13 cellular contexts compared by ENCODE assay signal in genomic region chr9:124000784-124001444, GRCh38. TPM values are rescaled to one million over a fixed set of nuclear protein-coding genes. Genes with fewer than 3 reads are reported as not detected.
DNase-seq lines count a peak whose midpoint lies in the region; ATAC-seq and TF ChIP-seq lines count a peak whose summit lies in the region.
"Had no signal": no experiment of that assay in that cellular context is flagged by ENCODE, and none has a peak within 500 bp of the region (broad histone marks: within the 10 kb centered on the region; RNA-seq: fewer than 3 reads in every experiment).

No MANE protein-coding gene starts in this region.

- H3K4me1 ChIP-seq in iPS-15b (ENCODE audit: control insufficient read depth, insufficient read depth, low read length) = peaks cover 16% of the 10 kb centered on the region

- peaks cover 69% of the 10 kb centered on the region for H3K27me3 Mint-ChIP-seq in activated naive CD4-positive, alpha-beta T cell treated with anti-CD3 and anti-CD28 coated beads, Interleukin-2, amount 50 U/mL, for 24 hours
- peaks cover 93% of the 10 kb centered on the region for H3K27me3 Mint-ChIP-seq in activated naive CD4-positive, alpha-beta T cell treated with anti-CD3 and anti-CD28 coated beads, Interleukin-2, amount 10 ng/mL, durations not matched to agents 7 days and 5 days
- peaks cover 93% of the 10 kb centered on the region for H3K27me3 Mint-ChIP-seq in WTC11 (ENCODE audit: low read depth)
- H3K27me3 Mint-ChIP-seq in stimulated activated naive CD8-positive, alpha-beta T cell treated with anti-CD3 and anti-CD28 coated beads, Interleukin-15, amount 100 ng/mL, for 72 hours = peaks cover 92% of the 10 kb centered on the region

- H3K27me3 ChIP-seq in iPS-15b (ENCODE audit: control insufficient read depth, insufficient read depth, low read length) = peaks cover 93% of the 10 kb centered on the region

- peak overlapping the region; percentile 16 for H3K4me3 ChIP-seq in iPS-15b (ENCODE audit: low read depth, low read length)
- H3K4me3 ChIP-seq: BLaER1, testis had no signal

- H3K27ac Mint-ChIP-seq in activated naive CD4-positive, alpha-beta T cell treated with anti-CD3 and anti-CD28 coated beads, Interleukin-2, amount 50 U/mL, for 24 hours = peak overlapping the region; percentile 38
- no peak overlapping the region for H3K27ac Mint-ChIP-seq in activated naive CD4-positive, alpha-beta T cell treated with anti-CD3 and anti-CD28 coated beads, Interleukin-2, amount 10 ng/mL, durations not matched to agents 7 days and 5 days
- H3K27ac Mint-ChIP-seq in WTC11 = no peak overlapping the region
- no peak overlapping the region for H3K27ac Mint-ChIP-seq in stimulated activated naive CD8-positive, alpha-beta T cell treated with anti-CD3 and anti-CD28 coated beads, Interleukin-15, amount 100 ng/mL, for 72 hours

- H3K4me1 Mint-ChIP-seq in activated naive CD4-positive, alpha-beta T cell treated with anti-CD3 and anti-CD28 coated beads, Interleukin-2, amount 50 U/mL, for 24 hours = peaks cover 30% of the 10 kb centered on the region
- H3K4me1 Mint-ChIP-seq in activated naive CD4-positive, alpha-beta T cell treated with anti-CD3 and anti-CD28 coated beads, Interleukin-2, amount 10 ng/mL, durations not matched to agents 7 days and 5 days = peaks cover 31% of the 10 kb centered on the region
- peaks cover 65% of the 10 kb centered on the region for H3K4me1 Mint-ChIP-seq in WTC11
- peaks cover 42% of the 10 kb centered on the region for H3K4me1 Mint-ChIP-seq in stimulated activated naive CD8-positive, alpha-beta T cell treated with anti-CD3 and anti-CD28 coated beads, Interleukin-15, amount 100 ng/mL, for 72 hours

- CTCF ChIA-PET in activated naive CD4-positive, alpha-beta T cell treated with anti-CD3 and anti-CD28 coated beads, Interleukin-2, amount 10 ng/mL, durations not matched to agents 7 days and 5 days (lab: Charles Lee) = no interaction called here
- CTCF ChIA-PET in WTC11 (lab: Charles Lee) = interaction anchor here (0.9 kb wide), 1 partner anchor 40 kb away, joined by 3 read pairs; no protein-coding TSS in a partner anchor

- H3K4me3 Mint-ChIP-seq in activated naive CD4-positive, alpha-beta T cell treated with anti-CD3 and anti-CD28 coated beads, Interleukin-2, amount 50 U/mL, for 24 hours = peak overlapping the region; percentile 74
- no peak overlapping the region for H3K4me3 Mint-ChIP-seq in activated naive CD4-positive, alpha-beta T cell treated with anti-CD3 and anti-CD28 coated beads, Interleukin-2, amount 10 ng/mL, durations not matched to agents 7 days and 5 days
- H3K4me3 Mint-ChIP-seq in WTC11 = peak overlapping the region; percentile 56
- peak overlapping the region; percentile 51 to 68 for H3K4me3 Mint-ChIP-seq in stimulated activated naive CD8-positive, alpha-beta T cell treated with anti-CD3 and anti-CD28 coated beads, Interleukin-15, amount 100 ng/mL, for 72 hours

- POLR2A ChIA-PET in WTC11 (lab: Charles Lee) = no interaction called here

- no peaks in the 10 kb centered on the region for H3K9me3 ChIP-seq in iPS-15b (ENCODE audit: control insufficient read depth, insufficient read depth, low read length)
- H3K9me3 ChIP-seq: right atrium auricular region, testis had no signal

- H3K36me3 Mint-ChIP-seq in activated naive CD4-positive, alpha-beta T cell treated with anti-CD3 and anti-CD28 coated beads, Interleukin-2, amount 50 U/mL, for 24 hours = no peaks in the 10 kb centered on the region
- peaks cover 3% of the 10 kb centered on the region for H3K36me3 Mint-ChIP-seq in activated naive CD4-positive, alpha-beta T cell treated with anti-CD3 and anti-CD28 coated beads, Interleukin-2, amount 10 ng/mL, durations not matched to agents 7 days and 5 days
- no peaks in the 10 kb centered on the region for H3K36me3 Mint-ChIP-seq in WTC11

- H3K36me3 ChIP-seq in iPS-15b (ENCODE audit: control insufficient read depth, insufficient read depth, low read length) = no peaks in the 10 kb centered on the region
- H3K36me3 ChIP-seq: BLaER1, right atrium auricular region had no signal

- TF ChIP-seq CTCF in WTC11 (IDR thresholded peaks at IDR 0.05) = no peak

- H3K9ac ChIP-seq in iPS-15b (ENCODE audit: low read depth, low read length) = no peak overlapping the region
- H3K9ac ChIP-seq: BLaER1 had no signal

- ATAC-seq in WTC11 (no peak), GM21737 (IDR thresholded peaks at IDR 0.05; ENCODE audit: unreplicated experiment) (no peak)
- ATAC-seq in stimulated activated naive CD8-positive, alpha-beta T cell treated with anti-CD3 and anti-CD28 coated beads, Interleukin-15, amount 100 ng/mL, for 72 hours = no peak
- no peak for ATAC-seq in activated CD4-positive, CD25-positive, alpha-beta regulatory T cell treated with anti-CD3 and anti-CD28 coated beads, Interleukin-2, amount 50 U/mL, for 24 hours

- no peaks in the 10 kb centered on the region for H3K9me3 Mint-ChIP-seq in activated naive CD4-positive, alpha-beta T cell treated with anti-CD3 and anti-CD28 coated beads, Interleukin-2, amount 50 U/mL, for 24 hours
- H3K9me3 Mint-ChIP-seq in activated naive CD4-positive, alpha-beta T cell treated with anti-CD3 and anti-CD28 coated beads, Interleukin-2, amount 10 ng/mL, durations not matched to agents 7 days and 5 days = no peaks in the 10 kb centered on the region
- no peaks in the 10 kb centered on the region for H3K9me3 Mint-ChIP-seq in WTC11
- H3K9me3 Mint-ChIP-seq in stimulated activated naive CD8-positive, alpha-beta T cell treated with anti-CD3 and anti-CD28 coated beads, Interleukin-15, amount 100 ng/mL, for 72 hours = no peaks in the 10 kb centered on the region

- DNase-seq in activated naive CD4-positive, alpha-beta T cell treated with anti-CD3 and anti-CD28 coated beads, Interleukin-2, amount 10 ng/mL, durations not matched to agents 7 days and 5 days = no peak
- DNase-seq in WTC11 (ENCODE audit: low spot score) = no peak
- no peak for DNase-seq in stimulated activated naive CD8-positive, alpha-beta T cell treated with anti-CD3 and anti-CD28 coated beads, Interleukin-15, amount 100 ng/mL, for 72 hours
- DNase-seq in NK-92 treated with Interleukin-12 subunit alpha and Interleukin-12 subunit beta, amount 100 ng/mL, for 24 hours (lab: John Stamatoyannopoulos, UW) = no peak
- DNase-seq: NCI-H510A, SHP77 treated with DMSO at 0.1 percent for 48 hours, testis had no signal

TF ChIP-seq in WTC11, 78 proteins besides CTCF, POLR2A, EP300 and RAD21 (continues in another document):
- TF ChIP-seq PRDM15 (CRISPR knock-in tag; IDR thresholded peaks at IDR 0.05) (no peak), GTF2I (CRISPR knock-in tag; conservative IDR thresholded peaks at IDR 0.05) (no peak), ZSCAN18 (CRISPR knock-in tag; IDR thresholded peaks at IDR 0.05) (no peak), TEAD4 (CRISPR knock-in tag; IDR thresholded peaks at IDR 0.05) (no peak), ZNF416 (CRISPR knock-in tag; IDR thresholded peaks at IDR 0.05) (no peak), PREB (CRISPR knock-in tag; IDR thresholded peaks at IDR 0.05; ENCODE audit: borderline replicate concordance) (no peak), ZNF671 (CRISPR knock-in tag; IDR thresholded peaks at IDR 0.05) (no peak), ZNF423 (CRISPR knock-in tag; IDR thresholded peaks at IDR 0.05) (no peak), ELF4 (CRISPR knock-in tag; IDR thresholded peaks at IDR 0.05; ENCODE audit: low read depth) (no peak), TCF7 (CRISPR knock-in tag; IDR thresholded peaks at IDR 0.05; ENCODE audit: low read depth) (no peak), FOXK1 (CRISPR knock-in tag; IDR thresholded peaks at IDR 0.05) (no peak)

RNA-seq across cellular contexts. Expression of gene LHX2, which starts 10.7 kb away (rescaled TPM):
- 0.42 to 0.50 TPM in 2 of 3 replicates, not detected in the other for total RNA-seq in WTC11 (2021)
